8 cellular contexts compared by ENCODE assay signal in genomic region chr12:4269279-4269991, GRCh38.
DNase-seq lines count a peak whose midpoint lies in the region; ATAC-seq and TF ChIP-seq lines count a peak whose summit lies in the region.

No MANE protein-coding gene starts in this region.

- DNase-seq in HK-2 (ENCODE audit: unreplicated experiment) = peak; percentile 55
- peak; percentile 75 for DNase-seq in WERI-Rb-1
- peak; percentile 34 for DNase-seq in brain microvascular endothelial cell
- peak; percentile 32 for DNase-seq in kidney tubule cell (ENCODE audit: low spot score)
- DNase-seq in stimulated activated CD4-positive, alpha-beta T cell treated with anti-CD3 and anti-CD28 coated beads, Interleukin-15, amount 100 ng/mL, for 24 hours = peak; percentile 96
- DNase-seq in foreskin melanocyte = no peak

- TF ChIP-seq CTCF in WERI-Rb-1 (IDR thresholded peaks at IDR 0.05; ENCODE audit: low read depth, low read length) (no peak), brain microvascular endothelial cell (IDR thresholded peaks at IDR 0.05; ENCODE audit: low read depth, low read length, missing control alignments) (no peak)

- no peaks in the 10 kb centered on the region for H3K9me3 ChIP-seq in WERI-Rb-1 (ENCODE audit: severe bottlenecking)

- no peak for ATAC-seq in HG03280 (IDR thresholded peaks at IDR 0.05; ENCODE audit: unreplicated experiment)

- H3K4me3 ChIP-seq in GM08714 (ENCODE audit: low read length) (peak overlapping the region; percentile 89), WERI-Rb-1 (ENCODE audit: low read depth, low read length) (peak overlapping the region; percentile 43), brain microvascular endothelial cell (ENCODE audit: low read depth, low read length) (peak overlapping the region; percentile 41)

- no peak overlapping the region for H3K27ac ChIP-seq in WERI-Rb-1
- H3K27ac ChIP-seq in brain microvascular endothelial cell = no peak overlapping the region

- H3K27me3 ChIP-seq in WERI-Rb-1 (ENCODE audit: insufficient read depth, low read depth, severe bottlenecking) (peaks cover 90% of the 10 kb centered on the region), brain microvascular endothelial cell (replicated peaks) (peaks cover 61% of the 10 kb centered on the region)

- in situ Hi-C loops in brain microvascular endothelial cell (cut with HindIII; ENCODE audit: low pct_ligation_motif_present, low sequenced_read_pairs) = no loop called here

- no peaks in the 10 kb centered on the region for H3K36me3 ChIP-seq in WERI-Rb-1
- no peaks in the 10 kb centered on the region for H3K36me3 ChIP-seq in brain microvascular endothelial cell (replicated peaks)
